Comparison of ENCODE assay signal across 20 cellular contexts in genomic region chr21:43981151-43981870, GRCh38.
"Had no signal": no experiment of that assay in that cellular context is flagged by ENCODE, and none has a peak within 500 bp of the region (broad histone marks: within the 10 kb centered on the region; RNA-seq: fewer than 3 reads in every experiment).

No MANE protein-coding gene starts in this region.

- H3K4me1 ChIP-seq: breast epithelium, prostate gland had no signal

- H3K4me3 ChIP-seq: breast epithelium, esophagus squamous epithelium, gastroesophageal sphincter, neural progenitor cell, ovary, prostate gland had no signal

- H3K9me3 ChIP-seq: breast epithelium, esophagus squamous epithelium, gastroesophageal sphincter, ovary, prostate gland had no signal

- H3K4me3 Mint-ChIP-seq: activated naive CD8-positive, alpha-beta T cell treated with anti-CD3 and anti-CD28 coated beads for 36 hours; activated T-cell treated with anti-CD3 and anti-CD28 coated beads, Interleukin-2, amount 50 U/mL, for 24 hours; activated T-helper 17 cell treated with anti-CD3 and anti-CD28 coated beads, Interleukin-2, amount 50 U/mL, for 72 hours; central memory CD8-positive, alpha-beta T cell; effector memory CD8-positive, alpha-beta T cell; memory B cell; neural progenitor cell; stimulated activated naive CD8-positive, alpha-beta T cell treated with anti-CD3 and anti-CD28 coated beads, Interleukin-15, Interleukin-2, amounts not matched to agents 100 ng/mL and 50 ng/mL, for 24 hours; T-cell; T-helper 2 cell treated with Interferon-gamma antibody and Interleukin-4, amounts not matched to agents 5 μg/mL and 100 μg/mL, for 36 hours; type B pancreatic cell had no signal

- H3K4me1 Mint-ChIP-seq: activated T-helper 17 cell treated with anti-CD3 and anti-CD28 coated beads, Interleukin-2, amount 50 U/mL, for 72 hours had no signal

- H3K36me3 ChIP-seq: breast epithelium, neural progenitor cell, ovary had no signal

- H3K9me3 Mint-ChIP-seq: activated naive CD8-positive, alpha-beta T cell treated with anti-CD3 and anti-CD28 coated beads for 36 hours; activated T-cell treated with anti-CD3 and anti-CD28 coated beads, Interleukin-2, amount 50 U/mL, for 24 hours; activated T-helper 17 cell treated with anti-CD3 and anti-CD28 coated beads, Interleukin-2, amount 50 U/mL, for 72 hours; central memory CD8-positive, alpha-beta T cell; effector memory CD8-positive, alpha-beta T cell; memory B cell; neural progenitor cell; stimulated activated naive CD8-positive, alpha-beta T cell treated with anti-CD3 and anti-CD28 coated beads, Interleukin-15, Interleukin-2, amounts not matched to agents 100 ng/mL and 50 ng/mL, for 24 hours; T-cell; T-helper 2 cell treated with Interferon-gamma antibody and Interleukin-4, amounts not matched to agents 5 μg/mL and 100 μg/mL, for 36 hours; type B pancreatic cell had no signal

- H3K27ac Mint-ChIP-seq: activated naive CD8-positive, alpha-beta T cell treated with anti-CD3 and anti-CD28 coated beads for 36 hours; activated T-cell treated with anti-CD3 and anti-CD28 coated beads, Interleukin-2, amount 50 U/mL, for 24 hours; activated T-helper 17 cell treated with anti-CD3 and anti-CD28 coated beads, Interleukin-2, amount 50 U/mL, for 72 hours; memory B cell; neural progenitor cell; stimulated activated naive CD8-positive, alpha-beta T cell treated with anti-CD3 and anti-CD28 coated beads, Interleukin-15, Interleukin-2, amounts not matched to agents 100 ng/mL and 50 ng/mL, for 24 hours; T-cell; T-helper 2 cell treated with Interferon-gamma antibody and Interleukin-4, amounts not matched to agents 5 μg/mL and 100 μg/mL, for 36 hours; type B pancreatic cell had no signal

- ATAC-seq: activated T-helper 17 cell treated with anti-CD3 and anti-CD28 coated beads, Interleukin-2, amount 50 U/mL, for 72 hours; effector memory CD8-positive, alpha-beta T cell; gastroesophageal sphincter; T-cell had no signal

- H3K27ac ChIP-seq: breast epithelium, esophagus squamous epithelium, gastroesophageal sphincter, neural progenitor cell, ovary, WERI-Rb-1 had no signal

- DNase-seq: activated CD4-positive, alpha-beta T cell treated with anti-CD3 and anti-CD28 coated beads for 1 hour; activated CD4-positive, alpha-beta T cell treated with anti-CD3 and anti-CD28 coated beads, Interleukin-2, amount 50 U/mL, for 1 hour; activated naive CD8-positive, alpha-beta T cell treated with anti-CD3 and anti-CD28 coated beads for 36 hours; activated T-cell treated with anti-CD3 and anti-CD28 coated beads, Interleukin-2, amount 50 U/mL, for 24 hours; effector memory CD8-positive, alpha-beta T cell; esophagus squamous epithelium; ovary; stimulated activated CD4-positive, alpha-beta T cell treated with anti-CD3 and anti-CD28 coated beads, Interleukin-4, amount 100 ng/mL, for 4 hours; T-cell; WERI-Rb-1 had no signal

- H3K36me3 Mint-ChIP-seq: type B pancreatic cell had no signal

- H3K27me3 ChIP-seq: breast epithelium, esophagus squamous epithelium, gastroesophageal sphincter, ovary had no signal

- H3K27me3 Mint-ChIP-seq: activated naive CD8-positive, alpha-beta T cell treated with anti-CD3 and anti-CD28 coated beads for 36 hours; activated T-cell treated with anti-CD3 and anti-CD28 coated beads, Interleukin-2, amount 50 U/mL, for 24 hours; activated T-helper 17 cell treated with anti-CD3 and anti-CD28 coated beads, Interleukin-2, amount 50 U/mL, for 72 hours; central memory CD8-positive, alpha-beta T cell; effector memory CD8-positive, alpha-beta T cell; stimulated activated naive CD8-positive, alpha-beta T cell treated with anti-CD3 and anti-CD28 coated beads, Interleukin-15, Interleukin-2, amounts not matched to agents 100 ng/mL and 50 ng/mL, for 24 hours; T-cell; type B pancreatic cell had no signal
